Comparison of ENCODE assay signal across 1 cellular context in genomic region chr15:71082803-71083202, GRCh38.
TF ChIP-seq lines count a peak whose summit lies in the region.

No MANE protein-coding gene starts in this region.

TF ChIP-seq in liver, 16 proteins besides CTCF, POLR2A, EP300 and RAD21 (continued from another document):
- no peak for TF ChIP-seq REST (IDR thresholded peaks at IDR 0.05)
- peak in 1 of 2 donors; percentile 38 for TF ChIP-seq RXRA (IDR thresholded peaks at IDR 0.05)
- TF ChIP-seq FOXA2 (IDR thresholded peaks at IDR 0.05) = no peak
- no peak for TF ChIP-seq MAX (IDR thresholded peaks at IDR 0.05)
- no peak for TF ChIP-seq TAF1 (conservative IDR thresholded peaks at IDR 0.05)
- TF ChIP-seq NR2F2 (IDR thresholded peaks at IDR 0.05) = peak; percentile 37
- no peak for TF ChIP-seq ATF3 (IDR thresholded peaks at IDR 0.05)
TF ChIP-seq in liver: peak in this region for 2.
